In the genomic region with DNA sequence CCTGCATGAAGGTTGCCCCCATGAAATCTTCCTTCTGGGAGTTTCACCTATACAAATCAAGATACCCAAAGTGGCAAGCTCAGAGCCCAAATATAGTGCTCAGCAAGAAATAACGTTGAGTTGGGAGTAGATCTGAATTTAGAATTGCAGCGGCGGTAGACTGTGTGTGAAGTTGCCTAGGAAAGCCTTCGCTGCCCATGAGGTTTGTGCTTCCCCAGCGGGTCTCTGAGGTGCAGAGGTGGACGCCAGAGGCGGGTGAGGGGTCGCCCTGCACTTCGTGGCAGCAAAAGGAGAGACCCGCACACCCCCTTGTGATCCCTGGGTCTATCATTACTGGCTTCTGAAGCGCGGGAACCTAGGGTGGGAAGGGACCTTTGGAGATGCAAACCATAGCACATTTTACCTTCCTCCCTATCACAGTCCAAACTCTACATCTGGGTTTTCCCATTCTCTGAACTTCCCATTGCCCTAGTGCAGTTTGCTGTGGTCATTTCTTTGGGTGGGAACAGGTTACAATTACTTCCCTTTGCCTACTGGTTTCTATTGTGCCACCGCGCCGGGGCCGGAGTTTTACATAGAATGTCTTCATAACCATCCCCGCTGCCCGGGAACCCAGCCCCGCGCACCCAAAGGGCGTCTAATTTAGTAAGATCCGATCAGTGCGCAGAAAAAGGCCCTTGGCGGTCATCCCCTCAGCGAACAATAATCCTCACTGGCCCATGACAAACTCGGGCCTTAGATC, we compare ENCODE assay signal across 2 cellular contexts.
TF ChIP-seq lines count a peak whose summit lies in the region.

No MANE protein-coding gene starts in this region.

TF ChIP-seq in SK-N-SH, 30 proteins besides CTCF, POLR2A, EP300 and RAD21:
- TF ChIP-seq TEAD4 (IDR thresholded peaks at IDR 0.05; ENCODE audit: borderline replicate concordance, insufficient read depth): no peak
- no peak for TF ChIP-seq FOSL2 (IDR thresholded peaks at IDR 0.05; ENCODE audit: borderline replicate concordance, low read depth)

TF ChIP-seq in SK-N-SH treated with all-trans-retinoic acid at 6 μM for 48 hours, 23 proteins besides CTCF, POLR2A, EP300 and RAD21:
- no peak for TF ChIP-seq TOX (CRISPR knock-in tag; IDR thresholded peaks at IDR 0.05; ENCODE audit: borderline replicate concordance)
- TF ChIP-seq PATZ1 (CRISPR knock-in tag; IDR thresholded peaks at IDR 0.05; ENCODE audit: borderline replicate concordance): no peak
- TF ChIP-seq ZNF70 (CRISPR knock-in tag; IDR thresholded peaks at IDR 0.05): no peak
